In genomic region chr20:843908-844307, GRCh38 we compare ENCODE assay signal across 9 cellular contexts. TPM values are rescaled to one million over a fixed set of nuclear protein-coding genes. Genes with fewer than 3 reads are reported as not detected.
A peak's percentile ranks its signal among the peaks of the same experiment; 100 is the strongest.
DNase-seq lines count a peak whose midpoint lies in the region; ATAC-seq and TF ChIP-seq lines count a peak whose summit lies in the region.
"Had no signal": no experiment of that assay in that cellular context is flagged by ENCODE, and none has a peak within 500 bp of the region (broad histone marks: within the 10 kb centered on the region; RNA-seq: fewer than 3 reads in every experiment).

No MANE protein-coding gene starts in this region.

- H3K4me1 ChIP-seq in stomach: peaks cover 34 to 70% (median 58%) of the 10 kb centered on the region in 4 donors

- peaks cover 56% of the 10 kb centered on the region for H3K4me1 Mint-ChIP-seq in activated CD4-positive, alpha-beta memory T cell treated with anti-CD3 and anti-CD28 coated beads, Interleukin-2, amount 10 ng/mL, durations not matched to agents 7 days and 5 days
- peaks cover 52% of the 10 kb centered on the region for H3K4me1 Mint-ChIP-seq in activated CD4-positive, alpha-beta memory T cell treated with anti-CD3 and anti-CD28 coated beads for 36 hours (ENCODE audit: low read depth)

- intact Hi-C loops in activated CD4-positive, alpha-beta memory T cell treated with anti-CD3 and anti-CD28 coated beads for 36 hours (cut with micrococcal nuclease): loop anchor here (1.0 kb wide), 1 partner anchor 8 kb away; no protein-coding TSS in a partner anchor
- intact Hi-C loops in left colon (cut with DNase I, micrococcal nuclease) (no loop called here), stomach (cut with DNase I; ENCODE audit: low total_unique reads) (no loop called here)

- no peak for TF ChIP-seq POLR2A in stomach (IDR thresholded peaks at IDR 0.05)

- no peak for TF ChIP-seq EP300 in stomach (IDR thresholded peaks at IDR 0.05)

- 63 to 79% (median 67%) methylated on average over 8 to 9 of the region's 9 CpGs for WGBS in stomach, 5 donors

- POLR2A ChIA-PET in activated CD4-positive, alpha-beta memory T cell treated with anti-CD3 and anti-CD28 coated beads, Interleukin-2, amount 10 ng/mL, durations not matched to agents 7 days and 5 days (lab: Charles Lee): interaction anchor here (0.8 to 6.7 kb wide), 4 partner anchors 10 to 38 kb away, joined by 3 to 92 read pairs (median 4); partner anchors contain the start of gene FAM110A
- POLR2A ChIA-PET in activated CD4-positive, alpha-beta memory T cell treated with anti-CD3 and anti-CD28 coated beads for 36 hours (lab: Charles Lee): interaction anchor here (0.5 to 0.6 kb wide), 3 partner anchors 10 to 113 kb away, joined by 3 read pairs; no protein-coding TSS in a partner anchor

- H3K9me3 ChIP-seq in stomach: no peaks in the 10 kb centered on the region

- CTCF ChIA-PET in activated CD4-positive, alpha-beta memory T cell treated with anti-CD3 and anti-CD28 coated beads, Interleukin-2, amount 10 ng/mL, durations not matched to agents 7 days and 5 days (lab: Charles Lee): interaction anchor here (0.6 to 2.8 kb wide), 9 partner anchors 11 to 766 kb away, joined by 3 to 14 read pairs (median 3); partner anchors contain the start of gene FAM110A
- CTCF ChIA-PET in activated CD4-positive, alpha-beta memory T cell treated with anti-CD3 and anti-CD28 coated beads for 36 hours (lab: Charles Lee): interaction anchor here (0.7 to 3.2 kb wide), 3 partner anchors 9 to 112 kb away, joined by 3 to 18 read pairs (median 4); partner anchors contain the start of gene FAM110A

- peaks cover 0 to 10% (median 0%) of the 10 kb centered on the region in 4 donors for H3K36me3 ChIP-seq in stomach

- H3K4me3 ChIP-seq in stomach: peak overlapping the region in 1 of 4 donors; percentile 53

- no peaks in the 10 kb centered on the region for H3K9me3 Mint-ChIP-seq in activated CD4-positive, alpha-beta memory T cell treated with anti-CD3 and anti-CD28 coated beads, Interleukin-2, amount 10 ng/mL, durations not matched to agents 7 days and 5 days
- no peaks in the 10 kb centered on the region for H3K9me3 Mint-ChIP-seq in activated CD4-positive, alpha-beta memory T cell treated with anti-CD3 and anti-CD28 coated beads for 36 hours
- H3K9me3 Mint-ChIP-seq: activated T-cell treated with anti-CD3 and anti-CD28 coated beads, Interleukin-2, amount 50 U/mL, for 4 hours had no signal

- H3K36me3 Mint-ChIP-seq in activated CD4-positive, alpha-beta memory T cell treated with anti-CD3 and anti-CD28 coated beads, Interleukin-2, amount 10 ng/mL, durations not matched to agents 7 days and 5 days (ENCODE audit: low read depth): peaks cover 35% of the 10 kb centered on the region
- peaks cover 7% of the 10 kb centered on the region for H3K36me3 Mint-ChIP-seq in activated CD4-positive, alpha-beta memory T cell treated with anti-CD3 and anti-CD28 coated beads for 36 hours

- TF ChIP-seq CTCF in VCaP (conservative IDR thresholded peaks at IDR 0.05) (no peak), stomach (IDR thresholded peaks at IDR 0.05) (no peak)

- peak overlapping the region; percentile 69 for H3K27ac Mint-ChIP-seq in activated CD4-positive, alpha-beta memory T cell treated with anti-CD3 and anti-CD28 coated beads, Interleukin-2, amount 10 ng/mL, durations not matched to agents 7 days and 5 days
- H3K27ac Mint-ChIP-seq in activated CD4-positive, alpha-beta memory T cell treated with anti-CD3 and anti-CD28 coated beads for 36 hours: no peak overlapping the region

- peaks cover 0 to 27% (median 11%) of the 10 kb centered on the region in 3 donors for H3K27me3 ChIP-seq in stomach

- no peak for DNase-seq in activated CD4-positive, alpha-beta memory T cell treated with anti-CD3 and anti-CD28 coated beads, Interleukin-2, amount 10 ng/mL, durations not matched to agents 7 days and 5 days
- DNase-seq in activated CD4-positive, alpha-beta memory T cell treated with anti-CD3 and anti-CD28 coated beads for 36 hours: no peak
- DNase-seq in left colon: peak; percentile 61 to 63
- no peak for DNase-seq in stomach
- DNase-seq in GF-D8 (lab: John Stamatoyannopoulos, UW): no peak

- peak; percentile 72 for ATAC-seq in left colon
- no peak for ATAC-seq in HG03095 (IDR thresholded peaks at IDR 0.05; ENCODE audit: unreplicated experiment)
- no peak for ATAC-seq in HG03442 (IDR thresholded peaks at IDR 0.05; ENCODE audit: unreplicated experiment)

- H3K27me3 Mint-ChIP-seq in activated CD4-positive, alpha-beta memory T cell treated with anti-CD3 and anti-CD28 coated beads, Interleukin-2, amount 10 ng/mL, durations not matched to agents 7 days and 5 days: no peaks in the 10 kb centered on the region
- H3K27me3 Mint-ChIP-seq in activated CD4-positive, alpha-beta memory T cell treated with anti-CD3 and anti-CD28 coated beads for 36 hours: no peaks in the 10 kb centered on the region

- H3K27ac ChIP-seq in VCaP: peak overlapping the region; percentile 99
- peak overlapping the region in 4 of 5 donors; percentile 37 to 61 (median 56) for H3K27ac ChIP-seq in stomach

- H3K4me3 Mint-ChIP-seq in activated CD4-positive, alpha-beta memory T cell treated with anti-CD3 and anti-CD28 coated beads, Interleukin-2, amount 10 ng/mL, durations not matched to agents 7 days and 5 days: no peak overlapping the region
- no peak overlapping the region for H3K4me3 Mint-ChIP-seq in activated CD4-positive, alpha-beta memory T cell treated with anti-CD3 and anti-CD28 coated beads for 36 hours

RNA-seq across cellular contexts. Expression of gene FAM110A, which starts 10.4 kb away (rescaled TPM):
- 10 to 100 TPM; 34.7 to 35.9 TPM for total RNA-seq in activated CD4-positive, alpha-beta memory T cell treated with anti-CD3 and anti-CD28 coated beads, Interleukin-2, amount 10 ng/mL, durations not matched to agents 7 days and 5 days
- 10 to 100 TPM; 18.0 to 20.1 TPM for total RNA-seq in activated CD4-positive, alpha-beta memory T cell treated with anti-CD3 and anti-CD28 coated beads for 36 hours
- 10 to 100 TPM in 1 of 2 donors, 1 to 10 TPM in 1; 7.4 to 11.5 TPM for total RNA-seq in left colon
- 1 to 10 TPM in 4 of 5 donors, under 1 TPM in 1; 0.58 to 9.8 (median 1.7) TPM for total RNA-seq in stomach
- 10 to 100 TPM in 1 of 3 donors, 1 to 10 TPM in 2; 4.1 to 17.6 (median 7.2) TPM for polyA plus RNA-seq in stomach

Comparison
In these comparisons a context has a peak if more than half of its experiments do, and no peak if none do; other contexts are left out.
1. DNase-seq: peak in left colon (2 of 2); none in activated CD4-positive, alpha-beta memory T cell treated with anti-CD3 and anti-CD28 coated beads, Interleukin-2, amount 10 ng/mL, durations not matched to agents 7 days and 5 days (single experiment), activated CD4-positive, alpha-beta memory T cell treated with anti-CD3 and anti-CD28 coated beads for 36 hours (single experiment), stomach (single experiment) and GF-D8 (single experiment).